10 cellular contexts compared by ENCODE assay signal in the genomic region with DNA sequence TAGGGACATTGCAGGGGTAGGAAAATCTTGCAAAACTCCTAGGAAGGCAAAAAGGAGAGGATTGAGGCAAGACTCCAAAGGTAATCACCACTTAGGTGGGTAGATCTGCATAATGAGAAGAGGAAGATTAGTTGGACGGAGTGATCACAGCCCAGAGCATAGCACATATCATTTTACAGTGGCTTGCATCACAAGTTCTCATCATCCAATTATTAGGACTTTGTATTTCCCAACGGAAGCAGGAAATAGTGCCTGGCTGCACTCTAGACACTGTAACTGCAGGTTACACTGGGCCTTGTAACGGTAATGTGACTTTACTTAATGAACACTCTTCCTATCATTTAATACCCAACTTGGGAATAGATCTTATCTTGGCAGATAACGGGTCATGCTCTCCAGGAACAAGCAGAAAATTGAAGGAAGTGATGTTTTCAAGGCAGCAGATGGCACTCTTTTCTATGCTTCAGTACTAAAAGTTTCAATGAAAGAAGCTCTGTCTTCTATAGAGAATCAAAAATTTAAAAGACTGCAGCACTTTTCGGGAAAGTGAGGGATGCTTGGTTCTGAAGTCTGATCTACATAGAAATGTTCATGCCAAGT.
DNase-seq lines count a peak whose midpoint lies in the region; ATAC-seq and TF ChIP-seq lines count a peak whose summit lies in the region.
"Had no signal": no experiment of that assay in that cellular context is flagged by ENCODE, and none has a peak within 500 bp of the region (broad histone marks: within the 10 kb centered on the region; RNA-seq: fewer than 3 reads in every experiment).

No MANE protein-coding gene starts in this region.

- H2BK15ac ChIP-seq in IMR-90 (ENCODE audit: low read depth, low read length): no peak overlapping the region

- DNase-seq in Caki2 (ENCODE audit: low read depth) (peak; percentile 36), IMR-90 (no peak), RPMI8226 (peak; percentile 23), right atrium auricular region (ENCODE audit: low spot score) (no peak), mesenteric fat pad (ENCODE audit: low spot score) (no peak), gastrocnemius medialis (no peak)
- DNase-seq: naive B cell had no signal

- CTCF ChIA-PET in IMR-90 (lab: Yijun Ruan, JAX): interaction anchor here (0.6 to 2.9 kb wide), 5 partner anchors 15 to 887 kb away, joined by 3 to 18 read pairs (median 3); no protein-coding TSS in a partner anchor

- TF ChIP-seq CTCF in IMR-90 (conservative IDR thresholded peaks at IDR 0.05; ENCODE audit: low read depth, low read length) (peak; percentile 26; the same call in 1 of the 2 replicates), right atrium auricular region (IDR thresholded peaks at IDR 0.05) (peak; percentile 14 to 54), gastrocnemius medialis (IDR thresholded peaks at IDR 0.05 in 4 of 5, conservative IDR thresholded peaks at IDR 0.05 in 1 of 5) (no peak)

- H3K36me3 ChIP-seq in IMR-90 (ENCODE audit: control insufficient read depth, insufficient read depth, low read length) (no peaks in the 10 kb centered on the region), right atrium auricular region (no peaks in the 10 kb centered on the region), gastrocnemius medialis (no peaks in the 10 kb centered on the region)

- intact Hi-C loops in IMR-90 (cut with micrococcal nuclease) (loop anchor here (10.0 kb wide), 1 partner anchor 270 kb away; no protein-coding TSS in a partner anchor), gastrocnemius medialis (cut with DNase I; ENCODE audit: low total_unique reads) (no loop called here)

- H2AK9ac ChIP-seq in IMR-90 (replicated peaks; ENCODE audit: low read depth, low read length, poor library complexity): no peak overlapping the region

- no peaks in the 10 kb centered on the region for H3K79me1 ChIP-seq in IMR-90 (ENCODE audit: low read depth in 1 of 2, low read length in 2 of 2)

- no peak overlapping the region for H3K9ac ChIP-seq in IMR-90 (ENCODE audit: low read depth, low read length)

- no peak overlapping the region for H3K14ac ChIP-seq in IMR-90 (replicated peaks; ENCODE audit: low read depth, low read length)

- no peak overlapping the region for H2BK5ac ChIP-seq in IMR-90 (ENCODE audit: low read depth, low read length, poor library complexity, severe bottlenecking)

- ATAC-seq in IMR-90 (ENCODE audit: low read depth) (peak; percentile 64), HG03025 (IDR thresholded peaks at IDR 0.05; ENCODE audit: low FRiP score, unreplicated experiment) (no peak), GM21390 (IDR thresholded peaks at IDR 0.05; ENCODE audit: unreplicated experiment) (no peak), gastrocnemius medialis (no peak)

- no peaks in the 10 kb centered on the region for H3K9me1 ChIP-seq in IMR-90 (ENCODE audit: insufficient read depth, low read length)

- no peak; the same call in 1 of the 2 replicates for TF ChIP-seq RAD21 in IMR-90 (IDR thresholded peaks at IDR 0.05; ENCODE audit: low read length)

- no peak overlapping the region for H3K23ac ChIP-seq in IMR-90 (ENCODE audit: low read depth, low read length)

- no peak overlapping the region for H3K56ac ChIP-seq in IMR-90 (ENCODE audit: extremely low read depth, insufficient read depth, low read length)

- H4K20me1 ChIP-seq in IMR-90 (ENCODE audit: insufficient read depth, low read length): no peaks in the 10 kb centered on the region

- H2BK20ac ChIP-seq in IMR-90 (ENCODE audit: low read depth, low read length): no peak overlapping the region

- TF ChIP-seq POLR2A in IMR-90 (IDR thresholded peaks at IDR 0.05; ENCODE audit: low read depth, low read length) (no peak), gastrocnemius medialis (IDR thresholded peaks at IDR 0.05) (no peak)

- no peak overlapping the region for H3K4ac ChIP-seq in IMR-90 (ENCODE audit: low read depth, low read length)

- H3K27ac ChIP-seq in IMR-90 (ENCODE audit: insufficient read depth, low read length) (no peak overlapping the region), right atrium auricular region (no peak overlapping the region), gastrocnemius medialis (no peak overlapping the region)
- H3K27ac ChIP-seq: HL-60 had no signal

- no peak overlapping the region for H3K4me2 ChIP-seq in IMR-90 (ENCODE audit: low read depth, low read length)

- POLR2A ChIA-PET in IMR-90 (lab: Charles Lee; ENCODE audit: unreplicated experiment): no interaction called here

- no CpG with 5 or more reads among the region's 5 CpGs for WGBS in IMR-90 (ENCODE audit: extremely low coverage in 2 of 2, insufficient read length in 1 of 2), 2 experiments

- H2AFZ ChIP-seq in IMR-90 (replicated peaks; ENCODE audit: low read length, poor library complexity): no peak overlapping the region

- dilution Hi-C loops in IMR-90 (cut with HindIII; ENCODE audit: low sequenced_read_pairs, unreplicated experiment): no loop called here

- H4K91ac ChIP-seq in IMR-90 (ENCODE audit: insufficient read depth, low read depth, low read length): no peak overlapping the region

- no peaks in the 10 kb centered on the region for H3K4me1 ChIP-seq in IMR-90 (ENCODE audit: control insufficient read depth, insufficient read depth, low read length)
- peaks cover 0 to 7% of the 10 kb centered on the region in 2 donors for H3K4me1 ChIP-seq in right atrium auricular region
- no peaks in the 10 kb centered on the region for H3K4me1 ChIP-seq in gastrocnemius medialis

- H3K27me3 ChIP-seq in IMR-90 (ENCODE audit: control insufficient read depth, insufficient read depth, low read length) (peaks cover 2% of the 10 kb centered on the region), right atrium auricular region (no peaks in the 10 kb centered on the region), gastrocnemius medialis (no peaks in the 10 kb centered on the region)

- H2BK120ac ChIP-seq in IMR-90 (ENCODE audit: low read depth, low read length): no peak overlapping the region

- H4K8ac ChIP-seq in IMR-90 (ENCODE audit: low read depth in 2 of 2, low read length in 2 of 2): no peak overlapping the region

- H3K4me3 ChIP-seq in IMR-90 (ENCODE audit: insufficient read depth, low read depth, low read length) (no peak overlapping the region), right atrium auricular region (no peak overlapping the region), gastrocnemius medialis (no peak overlapping the region)

- H4K5ac ChIP-seq in IMR-90 (ENCODE audit: low read depth, low read length): no peak overlapping the region

- no peaks in the 10 kb centered on the region for H3K9me3 ChIP-seq in IMR-90 (ENCODE audit: control insufficient read depth, insufficient read depth, low read length)
- H3K9me3 ChIP-seq in right atrium auricular region: no peaks in the 10 kb centered on the region
- no peaks in the 10 kb centered on the region for H3K9me3 ChIP-seq in gastrocnemius medialis

- no peak overlapping the region for H3K18ac ChIP-seq in IMR-90 (ENCODE audit: low read depth, low read length)

- in situ Hi-C loops in Caki2 (cut with HindIII; ENCODE audit: low pct_unique_long_range_greater_than_20kb, low sequenced_read_pairs): no loop called here
- in situ Hi-C loops in IMR-90 (cut with MboI; ENCODE audit: low sequenced_read_pairs): no loop called here
- in situ Hi-C loops in gastrocnemius medialis (cut with MboI; ENCODE audit: low sequenced_read_pairs in 4 of 4): loop anchor here in 3 of 4 donors (25.0 kb wide), 1 partner anchor 528 kb away; no protein-coding TSS in a partner anchor

- BruUV-seq in IMR-90 (replicated peaks; lab: Mats Ljungman, UMichigan): no TSS peak

- no peak overlapping the region for H2AK5ac ChIP-seq in IMR-90 (ENCODE audit: low read depth, low read length)

TF ChIP-seq in IMR-90, 13 proteins besides CTCF, POLR2A, EP300 and RAD21:
- no peak for TF ChIP-seq MAZ (IDR thresholded peaks at IDR 0.05; ENCODE audit: borderline replicate concordance, low read depth, low read length)
- TF ChIP-seq RCOR1 (IDR thresholded peaks at IDR 0.05; ENCODE audit: insufficient replicate concordance, low read length): no peak
- no peak for TF ChIP-seq SMC3 (IDR thresholded peaks at IDR 0.05; ENCODE audit: low read depth, low read length)
- TF ChIP-seq CHD1 (IDR thresholded peaks at IDR 0.05; ENCODE audit: low read depth, low read length): no peak
- no peak for TF ChIP-seq MXI1 (IDR thresholded peaks at IDR 0.05; ENCODE audit: borderline replicate concordance, low read depth, low read length)
- TF ChIP-seq FOS (IDR thresholded peaks at IDR 0.05; ENCODE audit: low read depth, low read length): no peak
- TF ChIP-seq, protein P1, sequence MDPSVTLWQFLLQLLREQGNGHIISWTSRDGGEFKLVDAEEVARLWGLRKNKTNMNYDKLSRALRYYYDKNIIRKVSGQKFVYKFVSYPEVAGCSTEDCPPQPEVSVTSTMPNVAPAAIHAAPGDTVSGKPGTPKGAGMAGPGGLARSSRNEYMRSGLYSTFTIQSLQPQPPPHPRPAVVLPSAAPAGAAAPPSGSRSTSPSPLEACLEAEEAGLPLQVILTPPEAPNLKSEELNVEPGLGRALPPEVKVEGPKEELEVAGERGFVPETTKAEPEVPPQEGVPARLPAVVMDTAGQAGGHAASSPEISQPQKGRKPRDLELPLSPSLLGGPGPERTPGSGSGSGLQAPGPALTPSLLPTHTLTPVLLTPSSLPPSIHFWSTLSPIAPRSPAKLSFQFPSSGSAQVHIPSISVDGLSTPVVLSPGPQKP (IDR thresholded peaks at IDR 0.05; ENCODE audit: borderline replicate concordance, low read depth, low read length): no peak
- TF ChIP-seq MAFK (IDR thresholded peaks at IDR 0.05; ENCODE audit: low read depth, low read length): no peak
- TF ChIP-seq NFE2L2 (IDR thresholded peaks at IDR 0.05; ENCODE audit: low read depth, low read length): no peak
- no peak for TF ChIP-seq RFX5 (IDR thresholded peaks at IDR 0.05; ENCODE audit: low read depth, low read length)
- TF ChIP-seq CEBPB (IDR thresholded peaks at IDR 0.05; ENCODE audit: low read depth, low read length): no peak
- no peak for TF ChIP-seq USF2 (IDR thresholded peaks at IDR 0.05; ENCODE audit: low read depth, low read length)
- no peak for TF ChIP-seq BHLHE40 (IDR thresholded peaks at IDR 0.05; ENCODE audit: low read depth, low read length)

Comparison
In these comparisons a context has a peak if more than half of its experiments do, and no peak if none do; other contexts are left out.
1. DNase-seq: peak in Caki2 (single experiment) and RPMI8226 (single experiment); none in IMR-90 (single experiment), right atrium auricular region (single experiment), mesenteric fat pad (single experiment) and gastrocnemius medialis (0 of 2).
2. CTCF ChIP-seq: peak in IMR-90 (single experiment) and right atrium auricular region (2 of 2); none in gastrocnemius medialis (0 of 5).
3. in situ Hi-C loops: an anchor here in gastrocnemius medialis (25.0 kb wide); none called in Caki2 and IMR-90.